18 cellular contexts compared by ENCODE assay signal in the genomic region with DNA sequence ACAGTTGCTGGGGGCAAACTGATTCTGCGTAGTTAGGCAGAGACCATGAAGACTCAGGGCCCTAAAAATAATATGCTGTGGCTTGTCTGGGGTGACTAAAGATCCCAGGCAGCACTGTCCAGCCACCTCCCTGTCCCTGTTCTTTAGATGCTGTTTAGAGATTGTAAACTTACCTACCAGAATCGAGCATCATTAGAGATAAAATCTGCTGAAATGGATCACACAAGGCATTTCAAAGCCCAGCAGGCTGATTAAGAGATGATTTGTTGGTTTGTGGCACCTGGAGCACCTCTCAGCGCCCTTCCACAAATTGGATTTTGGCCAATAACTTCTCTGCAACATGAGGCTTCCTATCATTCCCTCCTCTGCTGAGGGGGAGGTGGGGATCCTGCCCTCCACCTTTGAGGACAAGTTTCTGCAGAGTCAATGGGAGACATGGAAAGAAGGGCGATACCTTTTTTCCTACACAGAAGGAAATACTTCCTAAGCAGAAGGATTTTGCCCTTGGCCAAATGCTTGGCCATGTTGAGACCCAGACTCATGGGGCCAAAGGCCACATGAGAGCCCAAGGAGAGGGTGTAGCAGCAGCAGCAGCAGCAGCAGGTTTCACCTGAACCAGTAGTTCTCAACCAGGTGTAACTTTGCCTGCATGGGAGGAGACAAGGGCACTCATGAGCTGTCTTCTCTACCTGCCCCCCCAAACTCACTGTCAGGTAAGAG. TPM values are rescaled to one million over a fixed set of nuclear protein-coding genes. Genes with fewer than 3 reads are reported as not detected.
DNase-seq lines count a peak whose midpoint lies in the region; ATAC-seq and TF ChIP-seq lines count a peak whose summit lies in the region.
"Had no signal": no experiment of that assay in that cellular context is flagged by ENCODE, and none has a peak within 500 bp of the region (broad histone marks: within the 10 kb centered on the region; RNA-seq: fewer than 3 reads in every experiment).

No MANE protein-coding gene starts in this region.

- H3K4me3 Mint-ChIP-seq in brain: no peak overlapping the region
- H3K4me3 Mint-ChIP-seq: CD8-positive, alpha-beta memory T cell; T-helper 17 cell had no signal

- ATAC-seq in HG02678 (IDR thresholded peaks at IDR 0.05; ENCODE audit: unreplicated experiment): no peak
- ATAC-seq: K562, T-helper 17 cell had no signal

- no peaks in the 10 kb centered on the region for H3K9me3 Mint-ChIP-seq in brain
- H3K9me3 Mint-ChIP-seq: CD8-positive, alpha-beta memory T cell had no signal

- H3K4me3 ChIP-seq in uterus: no peak overlapping the region
- H3K4me3 ChIP-seq: K562, PC-9 had no signal

- intact Hi-C loops in uterus (cut with DNase I; ENCODE audit: low total_unique reads): no loop called here

- no peaks in the 10 kb centered on the region for H3K27me3 ChIP-seq in uterus

- no peak for TF ChIP-seq CTCF in brain (conservative IDR thresholded peaks at IDR 0.05)
- TF ChIP-seq CTCF in uterus (IDR thresholded peaks at IDR 0.05): no peak

- H3K9me3 ChIP-seq in uterus: no peaks in the 10 kb centered on the region

- no peaks in the 10 kb centered on the region for H3K27me3 Mint-ChIP-seq in brain

- TF ChIP-seq POLR2A in uterus (IDR thresholded peaks at IDR 0.05): no peak

- H3K36me3 Mint-ChIP-seq in brain: peaks cover 3% of the 10 kb centered on the region
- H3K36me3 Mint-ChIP-seq: CD8-positive, alpha-beta memory T cell had no signal

- H3K27ac Mint-ChIP-seq in brain: peak overlapping the region in 3 of 5 experiments; percentile 20 to 95 (median 75)
- H3K27ac Mint-ChIP-seq: CD8-positive, alpha-beta memory T cell; T-helper 17 cell had no signal

- H3K4me1 ChIP-seq in uterus: no peaks in the 10 kb centered on the region

- H3K36me3 ChIP-seq in uterus: no peaks in the 10 kb centered on the region

- H3K27ac ChIP-seq in uterus: no peak overlapping the region
- H3K27ac ChIP-seq: PC-9, RWPE1 had no signal

- DNase-seq in DMS79 (lab: John Stamatoyannopoulos, UW) (peak; percentile 72), NCI-H1105 (lab: John Stamatoyannopoulos, UW) (peak; percentile 81), NCI-H2171 (lab: John Stamatoyannopoulos, UW) (peak; percentile 32), NCI-H1694 treated with DMSO at 0.1 percent for 48 hours (lab: John Stamatoyannopoulos, UW) (no peak), uterus (no peak)
- DNase-seq in activated naive CD4-positive, alpha-beta T cell treated with anti-CD3 and anti-CD28 coated beads, Interleukin-2, amount 50 U/mL, for 16 hours: no peak
- DNase-seq: C1 segment of cervical spinal cord; CD8-positive, alpha-beta memory T cell; DND-41; NCI-H146; NCI-H446 treated with DMSO at 0.1 percent for 48 hours; PC-9; SIG-M5; T-helper 17 cell had no signal

- H3K4me1 Mint-ChIP-seq in brain: peaks cover 100% of the 10 kb centered on the region

RNA-seq across cellular contexts. Expression of gene SEMA5B, which starts 37.5 kb away (rescaled TPM):
- polyA plus RNA-seq in brain (ENCODE audit: insufficient read depth, low read depth, low replicate concordance): 4.5 TPM
- total RNA-seq in uterus: 10 to 100 TPM in 1 of 4 donors, 1 to 10 TPM in 1, under 1 TPM in 1, not detected in 1; 0.29 to 25.4 (median 4.5) TPM
- total RNA-seq: CD8-positive, alpha-beta memory T cell; K562; PC-9; T-helper 17 cell had no signal
- polyA plus RNA-seq: CD8-positive, alpha-beta memory T cell; K562 had no signal

Comparison
In these comparisons a context has a peak if more than half of its experiments do, and no peak if none do; other contexts are left out.
1. DNase-seq: peak in DMS79 (single experiment), NCI-H1105 (single experiment) and NCI-H2171 (single experiment); none in NCI-H1694 treated with DMSO at 0.1 percent for 48 hours (single experiment), activated naive CD4-positive, alpha-beta T cell treated with anti-CD3 and anti-CD28 coated beads, Interleukin-2, amount 50 U/mL, for 16 hours (single experiment) and uterus (0 of 2).